Comparison of ENCODE assay signal across 19 cellular contexts in the genomic region with DNA sequence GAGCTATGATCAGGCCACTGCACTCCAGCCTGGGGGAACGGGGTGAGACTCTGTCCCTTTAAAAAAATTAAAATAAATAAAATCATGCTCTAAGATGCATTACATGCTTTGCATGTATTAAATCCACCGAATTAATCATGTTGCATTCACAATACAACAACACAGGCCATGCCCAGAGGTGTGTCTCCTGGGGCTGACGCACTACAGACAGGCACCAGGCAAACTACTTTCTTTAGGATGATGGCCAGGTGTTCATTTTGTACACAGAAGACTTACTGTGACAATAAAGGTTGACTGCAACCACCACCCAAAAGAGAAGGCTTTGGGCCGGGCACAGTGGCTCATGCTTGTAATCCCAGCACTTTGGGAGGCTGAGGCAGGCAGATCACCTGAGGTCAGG.
DNase-seq lines count a peak whose midpoint lies in the region; ATAC-seq and TF ChIP-seq lines count a peak whose summit lies in the region.
"Had no signal": no experiment of that assay in that cellular context is flagged by ENCODE, and none has a peak within 500 bp of the region (broad histone marks: within the 10 kb centered on the region; RNA-seq: fewer than 3 reads in every experiment).

No MANE protein-coding gene starts in this region.

- H3K27me3 Mint-ChIP-seq in brain: peaks cover 6% of the 10 kb centered on the region
- no peaks in the 10 kb centered on the region for H3K27me3 Mint-ChIP-seq in osteocyte (ENCODE audit: unreplicated experiment)
- H3K27me3 Mint-ChIP-seq: B cell; CD4-positive, alpha-beta memory T cell had no signal

- peak overlapping the region in 3 of 5 experiments; percentile 31 to 95 (median 92) for H3K27ac Mint-ChIP-seq in brain
- no peak overlapping the region for H3K27ac Mint-ChIP-seq in osteocyte (ENCODE audit: unreplicated experiment)
- H3K27ac Mint-ChIP-seq: B cell; CD4-positive, alpha-beta memory T cell had no signal

- TF ChIP-seq CTCF in brain (conservative IDR thresholded peaks at IDR 0.05) (no peak), osteocyte (IDR thresholded peaks at IDR 0.05) (no peak)

- ATAC-seq in GM18520 (IDR thresholded peaks at IDR 0.05; ENCODE audit: unreplicated experiment): no peak

- H3K4me3 Mint-ChIP-seq in brain (no peak overlapping the region), osteocyte (ENCODE audit: unreplicated experiment) (no peak overlapping the region)
- H3K4me3 Mint-ChIP-seq: B cell; CD4-positive, alpha-beta memory T cell had no signal

- H3K9me3 Mint-ChIP-seq in brain (no peaks in the 10 kb centered on the region), osteocyte (ENCODE audit: unreplicated experiment) (no peaks in the 10 kb centered on the region)
- H3K9me3 Mint-ChIP-seq: CD4-positive, alpha-beta memory T cell had no signal

- no peaks in the 10 kb centered on the region for H3K36me3 Mint-ChIP-seq in brain
- H3K36me3 Mint-ChIP-seq in osteocyte (ENCODE audit: unreplicated experiment): no peaks in the 10 kb centered on the region
- H3K36me3 Mint-ChIP-seq: CD4-positive, alpha-beta memory T cell had no signal

- peak; percentile 21 for DNase-seq in NCI-H345 (lab: John Stamatoyannopoulos, UW)
- DNase-seq in NCI-H345 treated with DMSO at 0.1 percent for 48 hours (lab: John Stamatoyannopoulos, UW; ENCODE audit: unreplicated experiment): no peak
- peak; percentile 36 for DNase-seq in osteocyte (ENCODE audit: extremely low spot score, unreplicated experiment)
- peak; percentile 22 for DNase-seq in ureter (ENCODE audit: low spot score)
- no peak for DNase-seq in activated gamma-delta T cell (lab: John Stamatoyannopoulos, UW)
- DNase-seq in stimulated activated CD4-positive, alpha-beta T cell treated with anti-CD3 and anti-CD28 coated beads, Interleukin-4, amount 100 ng/mL, for 1 hour: no peak
- DNase-seq: C1 segment of cervical spinal cord; Calu3; CD4-positive, alpha-beta memory T cell; COR-L47; DMS53; DMS79 treated with DMSO at 0.1 percent for 48 hours; GF-D8; GM23248; H7; HCEC 1CT had no signal

- H3K4me1 Mint-ChIP-seq in brain: peaks cover 94% of the 10 kb centered on the region
- peaks cover 64% of the 10 kb centered on the region for H3K4me1 Mint-ChIP-seq in osteocyte (ENCODE audit: unreplicated experiment)
- H3K4me1 Mint-ChIP-seq: B cell; CD4-positive, alpha-beta memory T cell had no signal

Comparison
In these comparisons a context has a peak if more than half of its experiments do, and no peak if none do; other contexts are left out.
1. DNase-seq: peak in NCI-H345 (single experiment), osteocyte (single experiment) and ureter (single experiment); none in NCI-H345 treated with DMSO at 0.1 percent for 48 hours (single experiment), activated gamma-delta T cell (single experiment) and stimulated activated CD4-positive, alpha-beta T cell treated with anti-CD3 and anti-CD28 coated beads, Interleukin-4, amount 100 ng/mL, for 1 hour (single experiment).